In genomic region chr13:98264877-98265276, GRCh38 we compare ENCODE assay signal across 22 cellular contexts.
"Had no signal": no experiment of that assay in that cellular context is flagged by ENCODE, and none has a peak within 500 bp of the region (broad histone marks: within the 10 kb centered on the region; RNA-seq: fewer than 3 reads in every experiment).

No MANE protein-coding gene starts in this region.

- ATAC-seq: esophagus mucosa, gastrocnemius medialis, heart right ventricle, left cardiac atrium, left lung, left ventricle myocardium superior, lower lobe of right lung had no signal

- H3K4me1 ChIP-seq: gastrocnemius medialis, left lung had no signal

- H3K27me3 ChIP-seq: esophagus squamous epithelium, gastrocnemius medialis, heart right ventricle, left lung had no signal

- H3K27ac ChIP-seq: coronary artery, dorsolateral prefrontal cortex, epithelial cell of prostate, esophagus squamous epithelium, gastrocnemius medialis, heart right ventricle, left lung, lower lobe of right lung had no signal

- H3K4me3 ChIP-seq: coronary artery, dorsolateral prefrontal cortex, esophagus squamous epithelium, gastrocnemius medialis, heart right ventricle, left lung, lower lobe of right lung had no signal

- H3K36me3 ChIP-seq: esophagus squamous epithelium, gastrocnemius medialis, heart right ventricle, left lung, lower lobe of right lung had no signal

- H3K9me3 ChIP-seq: esophagus squamous epithelium, gastrocnemius medialis, heart right ventricle, left lung, lower lobe of right lung had no signal

- DNase-seq: dermis blood vessel endothelial cell; dorsolateral prefrontal cortex; effector CD4-positive, alpha-beta T cell; effector memory CD4-positive, alpha-beta T cell; erythroblast; esophagus squamous epithelium; foreskin fibroblast; foreskin melanocyte; gastrocnemius medialis; glutamatergic neuron; head of caudate nucleus; heart right ventricle; hippocampal formation; left cardiac atrium; left lung; left ventricle myocardium superior; lower lobe of right lung; mesendoderm; midbrain had no signal
